ENCODE assay signal across 1 cellular context in genomic region chr22:44351685-44352377, GRCh38.
A peak's percentile ranks its signal among the peaks of the same experiment; 100 is the strongest.
TF ChIP-seq lines count a peak whose summit lies in the region.

No MANE protein-coding gene starts in this region.

TF ChIP-seq in HEK293, 187 proteins besides CTCF, POLR2A, EP300 and RAD21 (continued from another document and continues in another):
- TF ChIP-seq BCL6B (tag by site-specific recombination; IDR thresholded peaks at IDR 0.05) (no peak), ZNF571 (tag by site-specific recombination; IDR thresholded peaks at IDR 0.05) (no peak), RBAK (tag by site-specific recombination; IDR thresholded peaks at IDR 0.05) (no peak), KLF9 (tag by site-specific recombination; IDR thresholded peaks at IDR 0.05; ENCODE audit: low read depth) (no peak), ZNF23 (tag by site-specific recombination; IDR thresholded peaks at IDR 0.05; ENCODE audit: borderline replicate concordance) (no peak), BCL11B (tag by site-specific recombination; IDR thresholded peaks at IDR 0.05; ENCODE audit: low read depth) (no peak), ZNF274 (IDR thresholded peaks at IDR 0.05; ENCODE audit: low read length) (no peak), ZNF274 (tag by site-specific recombination; IDR thresholded peaks at IDR 0.05; ENCODE audit: borderline replicate concordance) (no peak), TRIM28 (IDR thresholded peaks at IDR 0.05; ENCODE audit: borderline replicate concordance, low read length) (no peak), KLF16 (tag by site-specific recombination; IDR thresholded peaks at IDR 0.05) (no peak; the same call in 1 of the 2 replicates), SCRT2 (tag by site-specific recombination; IDR thresholded peaks at IDR 0.05) (0 out of 2 replicates have a peak, but pooled peaks have one; percentile 19), ZNF513 (tag by site-specific recombination; IDR thresholded peaks at IDR 0.05) (no peak), ZSCAN4 (tag by site-specific recombination; IDR thresholded peaks at IDR 0.05) (peak; percentile 61), REST (tag by site-specific recombination; IDR thresholded peaks at IDR 0.05) (no peak), ZBTB49 (tag by site-specific recombination; IDR thresholded peaks at IDR 0.05; ENCODE audit: low read depth) (no peak), ZNF248 (tag by site-specific recombination; IDR thresholded peaks at IDR 0.05) (no peak), ZNF214 (tag by site-specific recombination; IDR thresholded peaks at IDR 0.05; ENCODE audit: borderline replicate concordance) (no peak), KLF8 (tag by site-specific recombination; IDR thresholded peaks at IDR 0.05) (peak; percentile 49; the same call in 1 of the 2 replicates), ZBTB8A (tag by site-specific recombination; IDR thresholded peaks at IDR 0.05) (no peak), KLF17 (tag by site-specific recombination; IDR thresholded peaks at IDR 0.05) (no peak), ZNF596 (tag by site-specific recombination; IDR thresholded peaks at IDR 0.05) (no peak), ZNF121 (tag by site-specific recombination; IDR thresholded peaks at IDR 0.05) (no peak), ZNF704 (tag by site-specific recombination; IDR thresholded peaks at IDR 0.05) (no peak), ZNF747 (tag by site-specific recombination; IDR thresholded peaks at IDR 0.05) (no peak), ZNF560 (tag by site-specific recombination; IDR thresholded peaks at IDR 0.05; ENCODE audit: borderline replicate concordance) (no peak), ZNF654 (tag by site-specific recombination; IDR thresholded peaks at IDR 0.05; ENCODE audit: low read depth) (no peak), ZNF555 (tag by site-specific recombination; conservative IDR thresholded peaks at IDR 0.05) (no peak), ZNF621 (tag by site-specific recombination; IDR thresholded peaks at IDR 0.05) (no peak), ZNF157 (tag by site-specific recombination; IDR thresholded peaks at IDR 0.05) (no peak), ZNF416 (tag by site-specific recombination; IDR thresholded peaks at IDR 0.05) (no peak), ZNF423 (tag by site-specific recombination; IDR thresholded peaks at IDR 0.05) (no peak), ZBTB17 (tag by site-specific recombination; IDR thresholded peaks at IDR 0.05) (peak; percentile 78), ZFP37 (tag by site-specific recombination; IDR thresholded peaks at IDR 0.05) (no peak), ZNF433 (tag by site-specific recombination; IDR thresholded peaks at IDR 0.05; ENCODE audit: low read depth) (no peak), ZNF488 (tag by site-specific recombination; IDR thresholded peaks at IDR 0.05) (no peak), ZNF223 (tag by site-specific recombination; IDR thresholded peaks at IDR 0.05) (0 out of 2 replicates have a peak, but pooled peaks have one; percentile 26), ZNF324 (tag by site-specific recombination; IDR thresholded peaks at IDR 0.05) (0 out of 2 replicates have a peak, but pooled peaks have one; percentile 30), ZNF211 (tag by site-specific recombination; IDR thresholded peaks at IDR 0.05; ENCODE audit: low read depth) (no peak), OSR2 (tag by site-specific recombination; IDR thresholded peaks at IDR 0.05) (no peak), ZNF221 (tag by site-specific recombination; IDR thresholded peaks at IDR 0.05; ENCODE audit: borderline replicate concordance) (no peak), ZBTB21 (tag by site-specific recombination; IDR thresholded peaks at IDR 0.05) (peak; percentile 67), ELK4 (IDR thresholded peaks at IDR 0.05; ENCODE audit: borderline replicate concordance, low read depth, low read length) (no peak), ZNF530 (tag by site-specific recombination; IDR thresholded peaks at IDR 0.05; ENCODE audit: low read depth) (no peak), ZNF777 (tag by site-specific recombination; IDR thresholded peaks at IDR 0.05; ENCODE audit: borderline replicate concordance) (no peak), ZNF510 (tag by site-specific recombination; IDR thresholded peaks at IDR 0.05; ENCODE audit: insufficient replicate concordance) (no peak), SP7 (tag by site-specific recombination; IDR thresholded peaks at IDR 0.05) (peak; percentile 96), KLF7 (tag by site-specific recombination; IDR thresholded peaks at IDR 0.05; ENCODE audit: borderline replicate concordance) (no peak), ZSCAN16 (tag by site-specific recombination; IDR thresholded peaks at IDR 0.05) (no peak), GLIS1 (tag by site-specific recombination; IDR thresholded peaks at IDR 0.05) (peak; percentile 77), ZNF18 (tag by site-specific recombination; IDR thresholded peaks at IDR 0.05) (peak; percentile 65; the same call in 1 of the 2 replicates), ZSCAN30 (tag by site-specific recombination; IDR thresholded peaks at IDR 0.05) (no peak), ZNF473 (tag by site-specific recombination; IDR thresholded peaks at IDR 0.05) (no peak), ZNF610 (tag by site-specific recombination; IDR thresholded peaks at IDR 0.05; ENCODE audit: borderline replicate concordance) (no peak)
